23 cellular contexts compared by ENCODE assay signal in genomic region chr4:43607827-43608461, GRCh38.
A peak's percentile ranks its signal among the peaks of the same experiment; 100 is the strongest.
DNase-seq lines count a peak whose midpoint lies in the region; ATAC-seq and TF ChIP-seq lines count a peak whose summit lies in the region.
"Had no signal": no experiment of that assay in that cellular context is flagged by ENCODE, and none has a peak within 500 bp of the region (broad histone marks: within the 10 kb centered on the region; RNA-seq: fewer than 3 reads in every experiment).

No MANE protein-coding gene starts in this region.

- no peaks in the 10 kb centered on the region for H3K27me3 Mint-ChIP-seq in activated CD4-positive, alpha-beta T cell treated with anti-CD3 and anti-CD28 coated beads for 36 hours
- H3K27me3 Mint-ChIP-seq: CD4-positive, CD25-positive, alpha-beta regulatory T cell; stimulated activated naive CD8-positive, alpha-beta T cell treated with anti-CD3 and anti-CD28 coated beads, Interleukin-15, amount 100 ng/mL, for 72 hours had no signal

- intact Hi-C loops in activated CD4-positive, alpha-beta T cell treated with anti-CD3 and anti-CD28 coated beads for 36 hours (cut with DNase I, micrococcal nuclease): no loop called here

- no peak for DNase-seq in NCI-H2029 (lab: John Stamatoyannopoulos, UW)
- no peak for DNase-seq in NCI-H748 (lab: John Stamatoyannopoulos, UW; ENCODE audit: unreplicated experiment)
- DNase-seq in activated CD4-positive, alpha-beta T cell treated with anti-CD3 and anti-CD28 coated beads for 36 hours: no peak
- DNase-seq: activated naive CD4-positive, alpha-beta T cell treated with anti-CD3 and anti-CD28 coated beads, Interleukin-2, amount 50 U/mL, for 16 hours; CD4-positive, CD25-positive, alpha-beta regulatory T cell; cerebellar nuclear complex; DMS153; foreskin melanocyte; GF-D8; GOT3; hypothalamus; islet precursor cell; NCI-H2029 treated with DMSO at 0.1 percent for 48 hours; psoas muscle; stimulated activated naive CD8-positive, alpha-beta T cell treated with anti-CD3 and anti-CD28 coated beads, Interleukin-15, amount 100 ng/mL, for 72 hours had no signal

- no peaks in the 10 kb centered on the region for H4K20me1 ChIP-seq in SU-DHL-6 (ENCODE audit: low read depth, low read length)

- H3K9me3 Mint-ChIP-seq in activated CD4-positive, alpha-beta T cell treated with anti-CD3 and anti-CD28 coated beads for 36 hours (ENCODE audit: low read depth): peaks cover 11% of the 10 kb centered on the region

- peak overlapping the region; percentile 86 for H2AFZ ChIP-seq in SU-DHL-6 (ENCODE audit: low read depth, low read length, severe bottlenecking)

- peaks cover 25% of the 10 kb centered on the region for H3F3A ChIP-seq in SU-DHL-6 (ENCODE audit: insufficient read depth)

- H3K36me3 Mint-ChIP-seq in activated CD4-positive, alpha-beta T cell treated with anti-CD3 and anti-CD28 coated beads for 36 hours (ENCODE audit: low read depth): no peaks in the 10 kb centered on the region
- H3K36me3 Mint-ChIP-seq: CD4-positive, CD25-positive, alpha-beta regulatory T cell had no signal

- no peaks in the 10 kb centered on the region for H3K36me3 ChIP-seq in SU-DHL-6 (ENCODE audit: low read length)
- H3K36me3 ChIP-seq: tibial nerve had no signal

- peak; percentile 75 for ATAC-seq in GM18502 (IDR thresholded peaks at IDR 0.05; ENCODE audit: poor library complexity, unreplicated experiment)
- ATAC-seq in GM21526 (IDR thresholded peaks at IDR 0.05; ENCODE audit: low FRiP score, unreplicated experiment): peak; percentile 82
- peak; percentile 87 for ATAC-seq in HG03432 (IDR thresholded peaks at IDR 0.05; ENCODE audit: unreplicated experiment)
- no peak for ATAC-seq in activated CD4-positive, alpha-beta T cell treated with anti-CD3 and anti-CD28 coated beads for 36 hours
- no peak for ATAC-seq in HG02678 (IDR thresholded peaks at IDR 0.05; ENCODE audit: unreplicated experiment)
- ATAC-seq: activated CD4-positive, CD25-positive, alpha-beta regulatory T cell treated with anti-CD3 and anti-CD28 coated beads, Interleukin-2, amount 50 U/mL, for 24 hours; K562; psoas muscle; stimulated activated naive CD8-positive, alpha-beta T cell treated with anti-CD3 and anti-CD28 coated beads, Interleukin-15, amount 100 ng/mL, for 72 hours had no signal

- CTCF ChIA-PET in activated CD4-positive, alpha-beta T cell treated with anti-CD3 and anti-CD28 coated beads for 36 hours (lab: Charles Lee): no interaction called here

- no peaks in the 10 kb centered on the region for H3K9me3 ChIP-seq in SU-DHL-6 (ENCODE audit: insufficient read depth, low read length)
- H3K9me3 ChIP-seq: psoas muscle, tibial nerve had no signal

- peak overlapping the region; percentile 48 for H3K9ac ChIP-seq in SU-DHL-6 (ENCODE audit: low read length)

- POLR2A ChIA-PET in activated CD4-positive, alpha-beta T cell treated with anti-CD3 and anti-CD28 coated beads for 36 hours (lab: Charles Lee): no interaction called here

- peak overlapping the region; percentile 21 for H3K4me3 ChIP-seq in SU-DHL-6 (ENCODE audit: insufficient read depth, low read length, poor library complexity, severe bottlenecking)
- H3K4me3 ChIP-seq: K562, psoas muscle, tibial nerve had no signal

- H3K9me2 ChIP-seq in SU-DHL-6 (replicated peaks; ENCODE audit: insufficient read depth, low read length): no peaks in the 10 kb centered on the region

- H3K4me3 Mint-ChIP-seq in activated CD4-positive, alpha-beta T cell treated with anti-CD3 and anti-CD28 coated beads for 36 hours: no peak overlapping the region
- H3K4me3 Mint-ChIP-seq: CD4-positive, CD25-positive, alpha-beta regulatory T cell; stimulated activated naive CD8-positive, alpha-beta T cell treated with anti-CD3 and anti-CD28 coated beads, Interleukin-15, amount 100 ng/mL, for 72 hours had no signal

- no peaks in the 10 kb centered on the region for H3K27me3 ChIP-seq in SU-DHL-6 (ENCODE audit: low read length)
- H3K27me3 ChIP-seq: tibial nerve had no signal

- H3K27ac ChIP-seq in SU-DHL-6 (ENCODE audit: low read depth, low read length): peak overlapping the region; percentile 98
- H3K27ac ChIP-seq: psoas muscle, tibial nerve had no signal

- no peak for TF ChIP-seq CTCF in SU-DHL-6 (IDR thresholded peaks at IDR 0.05; ENCODE audit: insufficient read depth, low read length, poor library complexity, severe bottlenecking)

- H3K27ac Mint-ChIP-seq in activated CD4-positive, alpha-beta T cell treated with anti-CD3 and anti-CD28 coated beads for 36 hours: no peak overlapping the region
- H3K27ac Mint-ChIP-seq: CD4-positive, CD25-positive, alpha-beta regulatory T cell; stimulated activated naive CD8-positive, alpha-beta T cell treated with anti-CD3 and anti-CD28 coated beads, Interleukin-15, amount 100 ng/mL, for 72 hours had no signal

- H3K4me2 ChIP-seq in SU-DHL-6 (ENCODE audit: low read depth, low read length, poor library complexity, severe bottlenecking): peak overlapping the region; percentile 71

- no peaks in the 10 kb centered on the region for H3K79me2 ChIP-seq in SU-DHL-6 (ENCODE audit: insufficient read depth, low read length)

- H3K4me1 Mint-ChIP-seq in activated CD4-positive, alpha-beta T cell treated with anti-CD3 and anti-CD28 coated beads for 36 hours: no peaks in the 10 kb centered on the region
- H3K4me1 Mint-ChIP-seq: CD4-positive, CD25-positive, alpha-beta regulatory T cell; stimulated activated naive CD8-positive, alpha-beta T cell treated with anti-CD3 and anti-CD28 coated beads, Interleukin-15, amount 100 ng/mL, for 72 hours had no signal

Comparison
In these comparisons a context has a peak if more than half of its experiments do, and no peak if none do; other contexts are left out.
1. ATAC-seq: peak in GM18502 (single experiment), GM21526 (single experiment) and HG03432 (single experiment); none in activated CD4-positive, alpha-beta T cell treated with anti-CD3 and anti-CD28 coated beads for 36 hours (single experiment) and HG02678 (single experiment).